14 cellular contexts compared by ENCODE assay signal in genomic region chr2:196224767-196225166, GRCh38. TPM values are rescaled to one million over a fixed set of nuclear protein-coding genes. Genes with fewer than 3 reads are reported as not detected.
A peak's percentile ranks its signal among the peaks of the same experiment; 100 is the strongest.
DNase-seq lines count a peak whose midpoint lies in the region; ATAC-seq and TF ChIP-seq lines count a peak whose summit lies in the region.
"Had no signal": no experiment of that assay in that cellular context is flagged by ENCODE, and none has a peak within 500 bp of the region (broad histone marks: within the 10 kb centered on the region; RNA-seq: fewer than 3 reads in every experiment).

No MANE protein-coding gene starts in this region.

- no peak for TF ChIP-seq CTCF in MM.1S (IDR thresholded peaks at IDR 0.05; ENCODE audit: low read length)

- H3K9ac ChIP-seq in MM.1S (ENCODE audit: low read length) = peak overlapping the region; percentile 28; the same call in 1 of the 2 replicates

- H3K27ac Mint-ChIP-seq in activated naive CD4-positive, alpha-beta T cell treated with anti-CD3 and anti-CD28 coated beads, Interleukin-2, amount 10 ng/mL, durations not matched to agents 7 days and 5 days = peak overlapping the region; percentile 4
- peak overlapping the region in 1 of 2 donors; percentile 33 for H3K27ac Mint-ChIP-seq in activated naive CD4-positive, alpha-beta T cell treated with anti-CD3 and anti-CD28 coated beads, Interleukin-2, amount 50 U/mL, for 72 hours
- H3K27ac Mint-ChIP-seq in activated naive CD8-positive, alpha-beta T cell treated with anti-CD3 and anti-CD28 coated beads, Interleukin-2, amount 50 U/mL, for 24 hours = peak overlapping the region; percentile 47
- peak overlapping the region; percentile 3 to 6 for H3K27ac Mint-ChIP-seq in stimulated activated naive CD8-positive, alpha-beta T cell treated with anti-CD3 and anti-CD28 coated beads, Interleukin-15, amount 100 ng/mL, for 72 hours
- H3K27ac Mint-ChIP-seq in natural killer cell treated with Interleukin-12 subunit alpha and Interleukin-12 subunit beta and Interleukin-15 and Interleukin-18, amount 100 ng/mL, for 72 hours = peak overlapping the region in 1 of 2 donors; percentile 75

- no peaks in the 10 kb centered on the region for H3K79me2 ChIP-seq in MM.1S (ENCODE audit: low read length)

- H3F3A ChIP-seq in MM.1S (ENCODE audit: insufficient read depth, low read length) = no peaks in the 10 kb centered on the region

- no peak overlapping the region for H3K4me3 Mint-ChIP-seq in activated naive CD4-positive, alpha-beta T cell treated with anti-CD3 and anti-CD28 coated beads, Interleukin-2, amount 10 ng/mL, durations not matched to agents 7 days and 5 days
- no peak overlapping the region for H3K4me3 Mint-ChIP-seq in activated naive CD8-positive, alpha-beta T cell treated with anti-CD3 and anti-CD28 coated beads, Interleukin-2, amount 50 U/mL, for 24 hours
- peak overlapping the region in 1 of 2 donors; percentile 61 for H3K4me3 Mint-ChIP-seq in stimulated activated naive CD8-positive, alpha-beta T cell treated with anti-CD3 and anti-CD28 coated beads, Interleukin-15, amount 100 ng/mL, for 72 hours
- H3K4me3 Mint-ChIP-seq in natural killer cell treated with Interleukin-12 subunit alpha and Interleukin-12 subunit beta and Interleukin-15 and Interleukin-18, amount 100 ng/mL, for 72 hours = no peak overlapping the region

- H3K27me3 Mint-ChIP-seq in activated naive CD4-positive, alpha-beta T cell treated with anti-CD3 and anti-CD28 coated beads, Interleukin-2, amount 10 ng/mL, durations not matched to agents 7 days and 5 days = no peaks in the 10 kb centered on the region
- no peaks in the 10 kb centered on the region for H3K27me3 Mint-ChIP-seq in activated naive CD8-positive, alpha-beta T cell treated with anti-CD3 and anti-CD28 coated beads, Interleukin-2, amount 50 U/mL, for 24 hours
- H3K27me3 Mint-ChIP-seq in stimulated activated naive CD8-positive, alpha-beta T cell treated with anti-CD3 and anti-CD28 coated beads, Interleukin-15, amount 100 ng/mL, for 72 hours = no peaks in the 10 kb centered on the region
- no peaks in the 10 kb centered on the region for H3K27me3 Mint-ChIP-seq in natural killer cell treated with Interleukin-12 subunit alpha and Interleukin-12 subunit beta and Interleukin-15 and Interleukin-18, amount 100 ng/mL, for 72 hours

- peaks cover 5% of the 10 kb centered on the region for H3K36me3 Mint-ChIP-seq in activated naive CD4-positive, alpha-beta T cell treated with anti-CD3 and anti-CD28 coated beads, Interleukin-2, amount 10 ng/mL, durations not matched to agents 7 days and 5 days
- peaks cover 13 to 23% of the 10 kb centered on the region in 2 donors for H3K36me3 Mint-ChIP-seq in activated naive CD4-positive, alpha-beta T cell treated with anti-CD3 and anti-CD28 coated beads, Interleukin-2, amount 50 U/mL, for 72 hours
- peaks cover 17% of the 10 kb centered on the region for H3K36me3 Mint-ChIP-seq in activated naive CD8-positive, alpha-beta T cell treated with anti-CD3 and anti-CD28 coated beads, Interleukin-2, amount 50 U/mL, for 24 hours (ENCODE audit: low read depth)
- H3K36me3 Mint-ChIP-seq in natural killer cell treated with Interleukin-12 subunit alpha and Interleukin-12 subunit beta and Interleukin-15 and Interleukin-18, amount 100 ng/mL, for 72 hours = peaks cover 17% of the 10 kb centered on the region

- no peaks in the 10 kb centered on the region for H4K20me1 ChIP-seq in MM.1S (ENCODE audit: insufficient read depth, low read length)

- H3K9me2 ChIP-seq in MM.1S (replicated peaks; ENCODE audit: insufficient read depth, low read length) = no peaks in the 10 kb centered on the region

- H3K27me3 ChIP-seq in MM.1S (replicated peaks; ENCODE audit: insufficient read depth, low read length) = no peaks in the 10 kb centered on the region
- H3K27me3 ChIP-seq: colonic mucosa had no signal

- CTCF ChIA-PET in activated naive CD4-positive, alpha-beta T cell treated with anti-CD3 and anti-CD28 coated beads, Interleukin-2, amount 10 ng/mL, durations not matched to agents 7 days and 5 days (lab: Charles Lee) = interaction anchor here (0.9 to 1.2 kb wide), 2 partner anchors 10 to 51 kb away, joined by 3 to 5 read pairs; no protein-coding TSS in a partner anchor

- peak overlapping the region; percentile 13; the same call in 1 of the 2 replicates for H2AFZ ChIP-seq in MM.1S (ENCODE audit: low read length)

- no peak for DNase-seq in activated naive CD4-positive, alpha-beta T cell treated with anti-CD3 and anti-CD28 coated beads, Interleukin-2, amount 10 ng/mL, durations not matched to agents 7 days and 5 days
- no peak for DNase-seq in activated naive CD4-positive, alpha-beta T cell treated with anti-CD3 and anti-CD28 coated beads, Interleukin-2, amount 50 U/mL, for 72 hours (ENCODE audit: low spot score in 2 of 2)
- DNase-seq in MM.1S (no peak), DMS153 (lab: John Stamatoyannopoulos, UW) (no peak), activated gamma-delta T cell treated with Interleukin-2 at 50 U/mL for 16 hours (no peak)
- DNase-seq in activated naive CD8-positive, alpha-beta T cell treated with anti-CD3 and anti-CD28 coated beads, Interleukin-2, amount 50 U/mL, for 24 hours = no peak
- no peak for DNase-seq in stimulated activated naive CD8-positive, alpha-beta T cell treated with anti-CD3 and anti-CD28 coated beads, Interleukin-15, amount 100 ng/mL, for 72 hours
- DNase-seq in natural killer cell treated with Interleukin-12 subunit alpha and Interleukin-12 subunit beta and Interleukin-15 and Interleukin-18, amount 100 ng/mL, for 72 hours (ENCODE audit: low spot score) = no peak
- DNase-seq: activated CD4-positive, alpha-beta T cell treated with anti-CD3 and anti-CD28 coated beads, Interleukin-2, amount 50 U/mL, for 4 hours; colonic mucosa; hippocampal formation; kidney; NCI-H1048; NCI-H748 treated with DMSO at 0.1 percent for 48 hours had no signal

- H3K27ac ChIP-seq in MM.1S (ENCODE audit: low read length) = peak overlapping the region; percentile 57
- H3K27ac ChIP-seq: colonic mucosa had no signal

- peak overlapping the region; percentile 18; the same call in 1 of the 2 replicates for H3K4me3 ChIP-seq in MM.1S (ENCODE audit: low read length)
- H3K4me3 ChIP-seq: colonic mucosa had no signal

- peaks cover 72% of the 10 kb centered on the region for H3K4me1 Mint-ChIP-seq in activated naive CD4-positive, alpha-beta T cell treated with anti-CD3 and anti-CD28 coated beads, Interleukin-2, amount 10 ng/mL, durations not matched to agents 7 days and 5 days
- peaks cover 83% of the 10 kb centered on the region for H3K4me1 Mint-ChIP-seq in activated naive CD8-positive, alpha-beta T cell treated with anti-CD3 and anti-CD28 coated beads, Interleukin-2, amount 50 U/mL, for 24 hours
- peaks cover 83% of the 10 kb centered on the region for H3K4me1 Mint-ChIP-seq in stimulated activated naive CD8-positive, alpha-beta T cell treated with anti-CD3 and anti-CD28 coated beads, Interleukin-15, amount 100 ng/mL, for 72 hours
- peaks cover 45 to 53% of the 10 kb centered on the region in 2 donors for H3K4me1 Mint-ChIP-seq in natural killer cell treated with Interleukin-12 subunit alpha and Interleukin-12 subunit beta and Interleukin-15 and Interleukin-18, amount 100 ng/mL, for 72 hours (ENCODE audit: low read depth in 2 of 2)

- H3K36me3 ChIP-seq in MM.1S (replicated peaks; ENCODE audit: insufficient read depth, low read length) = no peaks in the 10 kb centered on the region
- H3K36me3 ChIP-seq: colonic mucosa had no signal

- peaks cover 30% of the 10 kb centered on the region for H3K4me1 ChIP-seq in MM.1S (ENCODE audit: low read length)
- H3K4me1 ChIP-seq: colonic mucosa had no signal

- peak overlapping the region; percentile 46 for H3K4me2 ChIP-seq in MM.1S (ENCODE audit: low read depth, low read length)

- H3K9me3 ChIP-seq in MM.1S (replicated peaks; ENCODE audit: insufficient read depth, low read length) = no peaks in the 10 kb centered on the region
- H3K9me3 ChIP-seq: colonic mucosa had no signal

- H3K9me3 Mint-ChIP-seq in activated naive CD4-positive, alpha-beta T cell treated with anti-CD3 and anti-CD28 coated beads, Interleukin-2, amount 10 ng/mL, durations not matched to agents 7 days and 5 days = peaks cover 8% of the 10 kb centered on the region
- H3K9me3 Mint-ChIP-seq in activated naive CD4-positive, alpha-beta T cell treated with anti-CD3 and anti-CD28 coated beads, Interleukin-2, amount 50 U/mL, for 72 hours = peaks cover 8 to 17% of the 10 kb centered on the region in 2 donors
- peaks cover 7% of the 10 kb centered on the region for H3K9me3 Mint-ChIP-seq in activated naive CD8-positive, alpha-beta T cell treated with anti-CD3 and anti-CD28 coated beads, Interleukin-2, amount 50 U/mL, for 24 hours
- H3K9me3 Mint-ChIP-seq in stimulated activated naive CD8-positive, alpha-beta T cell treated with anti-CD3 and anti-CD28 coated beads, Interleukin-15, amount 100 ng/mL, for 72 hours = peaks cover 0 to 4% of the 10 kb centered on the region in 2 donors
- H3K9me3 Mint-ChIP-seq in natural killer cell treated with Interleukin-12 subunit alpha and Interleukin-12 subunit beta and Interleukin-15 and Interleukin-18, amount 100 ng/mL, for 72 hours = peaks cover 8% of the 10 kb centered on the region

- ATAC-seq in activated naive CD4-positive, alpha-beta T cell treated with anti-CD3 and anti-CD28 coated beads, Interleukin-2, amount 50 U/mL, for 72 hours = no peak
- ATAC-seq in activated naive CD8-positive, alpha-beta T cell treated with anti-CD3 and anti-CD28 coated beads, Interleukin-2, amount 50 U/mL, for 24 hours = no peak
- no peak for ATAC-seq in stimulated activated naive CD8-positive, alpha-beta T cell treated with anti-CD3 and anti-CD28 coated beads, Interleukin-15, amount 100 ng/mL, for 72 hours
- ATAC-seq in natural killer cell treated with Interleukin-12 subunit alpha and Interleukin-12 subunit beta and Interleukin-15 and Interleukin-18, amount 100 ng/mL, for 72 hours = no peak

RNA-seq across cellular contexts. Expression of gene STK17B, which starts 53.4 kb away (rescaled TPM):
- 100 to 1,000 TPM; 164 to 240 TPM for total RNA-seq in activated naive CD4-positive, alpha-beta T cell treated with anti-CD3 and anti-CD28 coated beads, Interleukin-2, amount 50 U/mL, for 72 hours
- total RNA-seq in natural killer cell treated with Interleukin-12 subunit alpha and Interleukin-12 subunit beta and Interleukin-15 and Interleukin-18, amount 100 ng/mL, for 72 hours = 100 to 1,000 TPM; 162 to 182 TPM
